13 cellular contexts compared by ENCODE assay signal in the genomic region with DNA sequence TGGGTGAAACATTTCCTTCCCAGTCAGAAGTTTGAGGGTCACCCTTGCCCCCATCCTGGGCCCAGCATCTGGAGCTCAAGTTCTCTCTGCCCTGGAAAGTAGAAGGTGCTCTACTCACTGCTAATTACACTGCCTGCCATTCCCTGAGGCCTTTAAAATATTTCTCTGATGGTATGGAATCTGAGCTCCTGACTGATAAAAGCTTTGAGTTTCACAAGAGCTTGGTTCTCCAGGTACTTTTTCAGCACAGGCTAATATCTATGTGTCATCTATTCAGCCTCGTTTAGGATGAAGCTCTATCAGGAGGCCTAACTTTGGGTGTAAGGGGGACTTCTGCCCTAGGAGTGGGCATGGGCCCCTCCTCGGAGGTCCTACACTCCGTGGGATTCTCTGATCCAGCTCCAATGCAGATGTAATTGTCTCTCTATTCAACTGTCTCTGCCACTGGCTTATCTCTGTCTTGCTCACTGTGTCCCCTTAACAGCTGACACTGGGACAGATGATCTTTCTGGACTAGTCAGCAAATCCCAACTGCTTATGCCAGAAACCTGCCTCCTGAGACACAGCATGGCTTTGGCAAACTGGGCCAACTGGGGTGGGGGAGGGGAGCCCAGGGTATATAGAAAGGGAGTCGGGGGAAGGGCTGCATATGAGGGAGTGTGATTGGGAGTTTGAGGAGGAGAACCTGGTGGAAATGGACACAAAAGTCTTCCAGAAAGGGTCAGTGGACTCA.
"Had no signal": no experiment of that assay in that cellular context is flagged by ENCODE, and none has a peak within 500 bp of the region (broad histone marks: within the 10 kb centered on the region; RNA-seq: fewer than 3 reads in every experiment).

No MANE protein-coding gene starts in this region.

- ATAC-seq: activated CD4-positive, CD25-positive, alpha-beta regulatory T cell treated with anti-CD3 and anti-CD28 coated beads, Interleukin-2, amount 50 U/mL, for 24 hours; left lung had no signal

- H3K27ac ChIP-seq: esophagus muscularis mucosa, left lung, stomach, thoracic aorta had no signal

- H3K4me1 ChIP-seq: left lung had no signal

- H3K27me3 ChIP-seq: esophagus muscularis mucosa, left lung, stomach had no signal

- H3K9me3 ChIP-seq: esophagus muscularis mucosa, left lung, stomach, thoracic aorta had no signal

- H3K4me3 ChIP-seq: esophagus muscularis mucosa, left lung, stomach, thoracic aorta had no signal

- H3K36me3 ChIP-seq: esophagus muscularis mucosa, left lung, stomach, thoracic aorta had no signal

- DNase-seq: activated CD4-positive, alpha-beta T cell treated with anti-CD3 and anti-CD28 coated beads, Interleukin-2, amount 50 U/mL, for 4 hours; activated gamma-delta T cell; activated T-cell treated with anti-CD3 and anti-CD28 coated beads, Interleukin-2, amount 50 U/mL, for 1 hour; anterior cingulate cortex; head of caudate nucleus; left lung; mesenchymal stem cell; stimulated activated CD4-positive, alpha-beta T cell treated with anti-CD3 and anti-CD28 coated beads, Interleukin-4, amount 100 ng/mL, for 4 hours; stomach; T-helper 2 cell had no signal
